In the genomic region with DNA sequence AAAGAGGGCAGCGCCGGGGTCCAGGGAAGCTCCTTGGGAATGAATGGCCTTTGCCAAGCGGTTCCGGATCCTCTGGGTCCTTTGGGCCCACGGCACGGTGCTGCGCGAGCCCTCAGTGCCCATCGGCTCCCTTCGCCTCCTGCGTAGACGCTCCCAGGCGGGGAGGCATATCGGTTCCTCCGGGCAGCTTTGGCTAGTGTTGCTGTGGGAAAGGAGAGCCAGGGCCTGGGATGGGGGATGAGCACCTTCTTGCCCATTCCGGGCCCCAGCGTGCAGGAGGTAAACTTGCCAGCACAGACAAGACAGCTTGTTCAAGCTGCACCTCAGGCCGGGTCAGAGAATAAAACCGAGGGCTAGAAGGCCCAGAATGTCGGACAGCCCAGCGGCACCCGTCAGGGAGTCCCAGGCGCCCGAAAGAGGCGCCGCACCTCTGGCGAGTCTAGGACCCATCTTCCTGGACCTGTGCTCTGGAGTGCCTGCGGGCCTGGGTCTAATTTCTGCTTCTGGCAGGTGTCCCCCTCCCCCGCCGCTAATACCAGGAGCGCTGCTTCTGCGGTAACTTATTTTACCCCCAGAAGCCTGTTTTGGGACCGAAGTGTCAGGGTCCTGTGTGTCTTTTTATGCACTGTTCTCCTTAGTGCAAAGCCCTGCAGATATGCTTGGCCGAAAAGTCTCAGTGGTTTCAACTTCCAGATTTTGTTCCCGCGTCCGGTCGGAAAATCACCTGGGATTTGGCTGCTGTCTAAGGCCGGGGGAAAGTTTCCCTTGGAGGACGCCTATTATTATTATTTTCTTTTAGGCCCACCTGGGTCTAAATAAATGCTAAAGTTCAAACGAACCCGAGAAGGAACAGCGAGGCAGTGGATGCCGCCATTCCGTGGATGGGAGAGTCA, we compare ENCODE assay signal across 1 cellular context.
TF ChIP-seq lines count a peak whose summit lies in the region.

No MANE protein-coding gene starts in this region.

TF ChIP-seq in IMR-90, 13 proteins besides CTCF, POLR2A, EP300 and RAD21:
- TF ChIP-seq, protein P1, sequence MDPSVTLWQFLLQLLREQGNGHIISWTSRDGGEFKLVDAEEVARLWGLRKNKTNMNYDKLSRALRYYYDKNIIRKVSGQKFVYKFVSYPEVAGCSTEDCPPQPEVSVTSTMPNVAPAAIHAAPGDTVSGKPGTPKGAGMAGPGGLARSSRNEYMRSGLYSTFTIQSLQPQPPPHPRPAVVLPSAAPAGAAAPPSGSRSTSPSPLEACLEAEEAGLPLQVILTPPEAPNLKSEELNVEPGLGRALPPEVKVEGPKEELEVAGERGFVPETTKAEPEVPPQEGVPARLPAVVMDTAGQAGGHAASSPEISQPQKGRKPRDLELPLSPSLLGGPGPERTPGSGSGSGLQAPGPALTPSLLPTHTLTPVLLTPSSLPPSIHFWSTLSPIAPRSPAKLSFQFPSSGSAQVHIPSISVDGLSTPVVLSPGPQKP (IDR thresholded peaks at IDR 0.05; ENCODE audit: borderline replicate concordance, low read depth, low read length): no peak
- TF ChIP-seq CHD1 (IDR thresholded peaks at IDR 0.05; ENCODE audit: low read depth, low read length) (no peak), BHLHE40 (IDR thresholded peaks at IDR 0.05; ENCODE audit: low read depth, low read length) (no peak), NFE2L2 (IDR thresholded peaks at IDR 0.05; ENCODE audit: low read depth, low read length) (no peak), MAZ (IDR thresholded peaks at IDR 0.05; ENCODE audit: borderline replicate concordance, low read depth, low read length) (no peak), MXI1 (IDR thresholded peaks at IDR 0.05; ENCODE audit: borderline replicate concordance, low read depth, low read length) (no peak), MAFK (IDR thresholded peaks at IDR 0.05; ENCODE audit: low read depth, low read length) (no peak)
- TF ChIP-seq, protein P2, sequence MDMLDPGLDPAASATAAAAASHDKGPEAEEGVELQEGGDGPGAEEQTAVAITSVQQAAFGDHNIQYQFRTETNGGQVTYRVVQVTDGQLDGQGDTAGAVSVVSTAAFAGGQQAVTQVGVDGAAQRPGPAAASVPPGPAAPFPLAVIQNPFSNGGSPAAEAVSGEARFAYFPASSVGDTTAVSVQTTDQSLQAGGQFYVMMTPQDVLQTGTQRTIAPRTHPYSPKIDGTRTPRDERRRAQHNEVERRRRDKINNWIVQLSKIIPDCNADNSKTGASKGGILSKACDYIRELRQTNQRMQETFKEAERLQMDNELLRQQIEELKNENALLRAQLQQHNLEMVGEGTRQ (IDR thresholded peaks at IDR 0.05; ENCODE audit: low read depth, low read length): no peak
